In the genomic region with DNA sequence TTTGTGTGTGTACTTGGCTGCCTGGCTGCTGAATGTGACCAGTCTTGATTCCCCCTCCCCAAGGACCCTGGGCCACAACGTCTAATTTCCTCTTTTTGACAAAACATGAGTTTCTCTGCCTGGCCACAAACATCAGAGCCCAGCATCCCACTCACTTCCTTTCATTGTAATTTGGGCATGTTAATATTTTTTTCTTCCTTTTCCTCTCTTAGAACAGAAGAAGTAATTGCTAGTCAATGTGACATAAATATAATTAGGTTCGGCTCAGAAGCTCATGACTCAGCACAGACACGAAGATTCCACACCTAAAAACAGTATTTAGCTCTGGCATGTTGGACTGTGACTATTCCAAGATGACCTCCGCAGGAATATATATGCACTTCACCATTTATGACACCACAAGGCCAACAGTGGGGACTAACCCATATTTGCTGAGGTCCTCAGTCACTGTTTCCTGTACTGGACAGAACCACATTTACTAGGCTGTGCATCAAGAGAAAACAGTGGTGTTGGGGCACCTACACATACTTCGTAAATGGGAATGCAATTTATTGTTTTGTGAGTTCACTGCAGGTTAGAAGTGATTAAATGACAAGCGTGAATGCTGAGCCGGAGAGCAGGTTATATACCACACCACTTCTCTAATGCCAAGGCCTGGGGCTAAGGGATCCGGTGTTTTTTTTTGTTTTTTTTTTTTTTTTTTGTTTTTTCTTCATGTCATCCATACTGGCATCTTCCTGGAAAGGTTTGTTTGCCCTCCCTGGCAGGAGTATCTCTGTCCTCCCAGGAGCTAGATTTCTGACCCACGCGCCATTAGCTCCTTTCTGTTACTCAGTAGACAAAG, we compare ENCODE assay signal across 9 cellular contexts. TPM values are rescaled to one million over a fixed set of nuclear protein-coding genes. Genes with fewer than 3 reads are reported as not detected.
DNase-seq lines count a peak whose midpoint lies in the region; ATAC-seq and TF ChIP-seq lines count a peak whose summit lies in the region.
"Had no signal": no experiment of that assay in that cellular context is flagged by ENCODE, and none has a peak within 500 bp of the region (broad histone marks: within the 10 kb centered on the region; RNA-seq: fewer than 3 reads in every experiment).

No MANE protein-coding gene starts in this region.

- H3K36me3 ChIP-seq in SK-N-SH (replicated peaks in 1 of 2; ENCODE audit: control insufficient read depth in 1 of 2, insufficient read depth in 2 of 2, low read length in 1 of 2): no peaks in the 10 kb centered on the region
- H3K36me3 ChIP-seq in suprapubic skin: no peaks in the 10 kb centered on the region

- TF ChIP-seq EP300 in SK-N-SH (IDR thresholded peaks at IDR 0.05; ENCODE audit: borderline replicate concordance in 1 of 2, low read depth in 1 of 2, low read length in 1 of 2) (no peak), suprapubic skin (IDR thresholded peaks at IDR 0.05) (no peak)

- no peaks in the 10 kb centered on the region for H3K79me2 ChIP-seq in SK-N-SH (ENCODE audit: insufficient read depth)

- peaks cover 52% of the 10 kb centered on the region for H3F3A ChIP-seq in SK-N-SH (replicated peaks; ENCODE audit: insufficient read depth)

- TF ChIP-seq CTCF in SK-N-SH (IDR thresholded peaks at IDR 0.05) (no peak), suprapubic skin (IDR thresholded peaks at IDR 0.05) (no peak)

- H3K9ac ChIP-seq in SK-N-SH: peak overlapping the region; percentile 97

- H3K4me3 ChIP-seq in SK-N-SH (ENCODE audit: low read depth in 2 of 2, low read length in 1 of 2) (no peak overlapping the region; a peak in 1 of 4 replicates), suprapubic skin (no peak overlapping the region)

- no peak for DNase-seq in SK-N-SH
- peak; percentile 70 for DNase-seq in UCSD-AML1 (lab: John Stamatoyannopoulos, UW; ENCODE audit: unreplicated experiment)
- peak; percentile 50 for DNase-seq in islet precursor cell
- DNase-seq in suprapubic skin (ENCODE audit: low spot score in 2 of 2): no peak
- DNase-seq in COLO668 (lab: John Stamatoyannopoulos, UW; ENCODE audit: unreplicated experiment): no peak
- no peak for DNase-seq in kidney glomerular epithelial cell (lab: John Stamatoyannopoulos, UW)
- DNase-seq in GOT3 (lab: John Stamatoyannopoulos, UW): no peak

- POLR2A ChIA-PET in SK-N-SH (lab: Yijun Ruan, JAX): no interaction called here

- H3K4me1 ChIP-seq in SK-N-SH (ENCODE audit: control insufficient read depth in 1 of 2, insufficient read depth in 2 of 2, low read depth in 1 of 2, low read length in 1 of 2) (peaks cover 14 to 66% of the 10 kb centered on the region in 2 experiments), suprapubic skin (peaks cover 64% of the 10 kb centered on the region)

- H3K27ac ChIP-seq in SK-N-SH (ENCODE audit: low read depth in 2 of 2, low read length in 1 of 2) (peak overlapping the region; percentile 66 to 100; a peak in 3 of 4 replicates), suprapubic skin (peak overlapping the region; percentile 95)

- CTCF ChIA-PET in SK-N-SH (lab: Yijun Ruan, JAX): interaction anchor here (0.7 to 5.5 kb wide), 6 partner anchors 25 to 118 kb away, joined by 3 to 47 read pairs (median 4); no protein-coding TSS in a partner anchor

- no peak for ATAC-seq in SK-N-SH treated with all-trans-retinoic acid at 6 μM for 48 hours

- H3K27me3 ChIP-seq in SK-N-SH (ENCODE audit: insufficient read depth) (no peaks in the 10 kb centered on the region), suprapubic skin (no peaks in the 10 kb centered on the region)

- no peaks in the 10 kb centered on the region for H3K9me2 ChIP-seq in SK-N-SH

- peak overlapping the region; percentile 70 for H3K4me2 ChIP-seq in SK-N-SH

- no peak for TF ChIP-seq POLR2A in suprapubic skin (IDR thresholded peaks at IDR 0.05)

- H3K9me3 ChIP-seq in SK-N-SH (no peaks in the 10 kb centered on the region), suprapubic skin (no peaks in the 10 kb centered on the region)

- H4K20me1 ChIP-seq in SK-N-SH (ENCODE audit: insufficient read depth): no peaks in the 10 kb centered on the region

- WGBS in SK-N-SH (ENCODE audit: low lambda C conversion rate): 73% methylated on average over 10 of the region's 10 CpGs
- 31% methylated on average over 10 of the region's 10 CpGs for WGBS in suprapubic skin

- no peak for TF ChIP-seq RAD21 in SK-N-SH (IDR thresholded peaks at IDR 0.05; ENCODE audit: low read length)

- H2AFZ ChIP-seq in SK-N-SH (ENCODE audit: low read depth): peak overlapping the region; percentile 49; the same call in 1 of the 2 replicates

TF ChIP-seq in SK-N-SH, 30 proteins besides CTCF, POLR2A, EP300 and RAD21 (continues in another document):
- no peak for TF ChIP-seq CHD2 (IDR thresholded peaks at IDR 0.05; ENCODE audit: low read length, partially characterized antibody)
- TF ChIP-seq RXRA (IDR thresholded peaks at IDR 0.05; ENCODE audit: borderline replicate concordance, low read depth): no peak
- TF ChIP-seq, protein P1, sequence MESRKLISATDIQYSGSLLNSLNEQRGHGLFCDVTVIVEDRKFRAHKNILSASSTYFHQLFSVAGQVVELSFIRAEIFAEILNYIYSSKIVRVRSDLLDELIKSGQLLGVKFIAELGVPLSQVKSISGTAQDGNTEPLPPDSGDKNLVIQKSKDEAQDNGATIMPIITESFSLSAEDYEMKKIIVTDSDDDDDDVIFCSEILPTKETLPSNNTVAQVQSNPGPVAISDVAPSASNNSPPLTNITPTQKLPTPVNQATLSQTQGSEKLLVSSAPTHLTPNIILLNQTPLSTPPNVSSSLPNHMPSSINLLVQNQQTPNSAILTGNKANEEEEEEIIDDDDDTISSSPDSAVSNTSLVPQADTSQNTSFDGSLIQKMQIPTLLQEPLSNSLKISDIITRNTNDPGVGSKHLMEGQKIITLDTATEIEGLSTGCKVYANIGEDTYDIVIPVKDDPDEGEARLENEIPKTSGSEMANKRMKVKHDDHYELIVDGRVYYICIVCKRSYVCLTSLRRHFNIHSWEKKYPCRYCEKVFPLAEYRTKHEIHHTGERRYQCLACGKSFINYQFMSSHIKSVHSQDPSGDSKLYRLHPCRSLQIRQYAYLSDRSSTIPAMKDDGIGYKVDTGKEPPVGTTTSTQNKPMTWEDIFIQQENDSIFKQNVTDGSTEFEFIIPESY (IDR thresholded peaks at IDR 0.05; ENCODE audit: borderline replicate concordance, low read depth): no peak
- TF ChIP-seq MXI1 (IDR thresholded peaks at IDR 0.05; ENCODE audit: low read depth, low read length): no peak
- no peak for TF ChIP-seq SMC3 (IDR thresholded peaks at IDR 0.05; ENCODE audit: low read depth, low read length)
- TF ChIP-seq, protein P2, sequence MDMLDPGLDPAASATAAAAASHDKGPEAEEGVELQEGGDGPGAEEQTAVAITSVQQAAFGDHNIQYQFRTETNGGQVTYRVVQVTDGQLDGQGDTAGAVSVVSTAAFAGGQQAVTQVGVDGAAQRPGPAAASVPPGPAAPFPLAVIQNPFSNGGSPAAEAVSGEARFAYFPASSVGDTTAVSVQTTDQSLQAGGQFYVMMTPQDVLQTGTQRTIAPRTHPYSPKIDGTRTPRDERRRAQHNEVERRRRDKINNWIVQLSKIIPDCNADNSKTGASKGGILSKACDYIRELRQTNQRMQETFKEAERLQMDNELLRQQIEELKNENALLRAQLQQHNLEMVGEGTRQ (IDR thresholded peaks at IDR 0.05; ENCODE audit: borderline replicate concordance, low read depth, low read length): no peak
- TF ChIP-seq FOSL2 (IDR thresholded peaks at IDR 0.05; ENCODE audit: borderline replicate concordance, low read depth): no peak
- TF ChIP-seq ELF1 (IDR thresholded peaks at IDR 0.05): no peak
- no peak for TF ChIP-seq FOXM1 (IDR thresholded peaks at IDR 0.05; ENCODE audit: low read depth)
- TF ChIP-seq TCF12 (IDR thresholded peaks at IDR 0.05): no peak

TF ChIP-seq in SK-N-SH treated with all-trans-retinoic acid at 6 μM for 48 hours, 23 proteins besides CTCF, POLR2A, EP300 and RAD21:
- TF ChIP-seq, protein P3, sequence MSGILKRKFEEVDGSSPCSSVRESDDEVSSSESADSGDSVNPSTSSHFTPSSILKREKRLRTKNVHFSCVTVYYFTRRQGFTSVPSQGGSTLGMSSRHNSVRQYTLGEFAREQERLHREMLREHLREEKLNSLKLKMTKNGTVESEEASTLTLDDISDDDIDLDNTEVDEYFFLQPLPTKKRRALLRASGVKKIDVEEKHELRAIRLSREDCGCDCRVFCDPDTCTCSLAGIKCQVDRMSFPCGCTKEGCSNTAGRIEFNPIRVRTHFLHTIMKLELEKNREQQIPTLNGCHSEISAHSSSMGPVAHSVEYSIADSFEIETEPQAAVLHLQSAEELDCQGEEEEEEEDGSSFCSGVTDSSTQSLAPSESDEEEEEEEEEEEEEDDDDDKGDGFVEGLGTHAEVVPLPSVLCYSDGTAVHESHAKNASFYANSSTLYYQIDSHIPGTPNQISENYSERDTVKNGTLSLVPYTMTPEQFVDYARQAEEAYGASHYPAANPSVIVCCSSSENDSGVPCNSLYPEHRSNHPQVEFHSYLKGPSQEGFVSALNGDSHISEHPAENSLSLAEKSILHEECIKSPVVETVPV (CRISPR knock-in tag; IDR thresholded peaks at IDR 0.05): no peak
- TF ChIP-seq ISL1 (CRISPR knock-in tag; IDR thresholded peaks at IDR 0.05): no peak
TF ChIP-seq in SK-N-SH treated with all-trans-retinoic acid at 6 μM for 48 hours: peak in this region for 0.

RNA-seq across cellular contexts. Expression of a gene that starts 4.2 kb away (rescaled TPM):
- 0.39 and 0.68 TPM in 2 replicates for polyA plus RNA-seq in SK-N-SH (2012; rRNA removed)
- 0.49 and 0.93 TPM in 2 replicates for polyA plus RNA-seq in SK-N-SH (2012; cell fraction: cytosol; rRNA removed)
- 0.47 and 0.63 TPM in 2 replicates for polyA plus RNA-seq in SK-N-SH (2012; cell fraction: nucleus; rRNA removed)
- total RNA-seq in suprapubic skin: not detected
- total RNA-seq: T-helper 1 cell treated with Interleukin-12 subunit alpha and Interleukin-12 subunit beta and Interleukin-4 antibody, amounts not matched to agents 30 ng/mL and 1 ng/mL, for 36 hours had no signal

RNA-seq across cellular contexts. Expression of a gene that starts 55.1 kb away (rescaled TPM):
- 3.7 and 4.9 TPM in 2 replicates for polyA plus RNA-seq in SK-N-SH (2012; rRNA removed)
- polyA plus RNA-seq in SK-N-SH (2012; cell fraction: cytosol; rRNA removed): 3.1 and 3.8 TPM in 2 replicates
- polyA plus RNA-seq in SK-N-SH (2012; cell fraction: nucleus; rRNA removed): 2.2 and 3.4 TPM in 2 replicates
- total RNA-seq in suprapubic skin: 10 to 100 TPM; 24.0 to 32.3 (median 27.8) TPM

Comparison
In these comparisons a context has a peak if more than half of its experiments do, and no peak if none do; other contexts are left out.
1. DNase-seq: peak in UCSD-AML1 (single experiment) and islet precursor cell (single experiment); none in SK-N-SH (single experiment), suprapubic skin (0 of 2), COLO668 (single experiment), kidney glomerular epithelial cell (single experiment) and GOT3 (single experiment).